15 cellular contexts compared by ENCODE assay signal in the genomic region with DNA sequence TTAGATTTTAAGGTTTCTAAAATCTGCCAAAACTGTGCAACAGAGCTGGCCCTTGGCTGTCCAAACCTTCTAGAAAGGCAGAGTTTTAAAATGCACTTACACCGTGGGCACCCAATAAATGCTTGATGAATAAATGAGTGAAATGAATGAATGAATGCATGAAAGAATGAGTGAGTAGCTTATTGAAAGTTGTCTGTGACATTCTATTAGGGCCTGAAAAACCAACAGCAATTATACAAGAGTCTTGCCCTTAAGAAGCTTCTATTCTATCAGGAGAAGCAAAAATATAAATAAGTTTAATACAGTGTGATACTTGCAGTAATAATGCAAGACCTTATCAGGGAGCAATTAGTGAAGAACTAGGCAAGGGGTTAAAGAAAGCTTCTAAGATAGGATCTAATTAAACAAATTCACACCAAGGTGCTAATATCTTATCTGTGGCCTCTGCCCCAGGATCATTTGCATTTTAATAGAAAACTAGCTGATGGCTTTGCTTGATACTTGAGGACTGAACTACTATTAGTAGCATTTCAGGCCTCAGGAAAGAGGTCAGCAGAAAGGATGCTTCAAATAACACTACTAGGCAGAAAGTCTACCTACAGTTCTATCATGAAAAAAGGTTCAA.
A peak's percentile ranks its signal among the peaks of the same experiment; 100 is the strongest.
DNase-seq lines count a peak whose midpoint lies in the region; ATAC-seq and TF ChIP-seq lines count a peak whose summit lies in the region.
"Had no signal": no experiment of that assay in that cellular context is flagged by ENCODE, and none has a peak within 500 bp of the region (broad histone marks: within the 10 kb centered on the region; RNA-seq: fewer than 3 reads in every experiment).

No MANE protein-coding gene starts in this region.

- H3F3A ChIP-seq in DOHH2 (ENCODE audit: control insufficient read depth, insufficient read depth) = peaks cover 26% of the 10 kb centered on the region

- H3K79me2 ChIP-seq in DOHH2 (ENCODE audit: control insufficient read depth, low read length) = peaks cover 2% of the 10 kb centered on the region; the same call in 1 of the 2 replicates

- TF ChIP-seq CTCF in DOHH2 (IDR thresholded peaks at IDR 0.05; ENCODE audit: low read depth, low read length, poor library complexity, severe bottlenecking) = no peak

- DNase-seq in CD4-positive, alpha-beta memory T cell = no peak
- no peak for DNase-seq in activated T-helper 1 cell treated with anti-CD3 and anti-CD28 coated beads, Interleukin-12 subunit alpha, Interleukin-12 subunit beta, Interleukin-2, Interleukin-4 antibody, amounts not matched to agents 30 ng/mL and 10 ng/mL and 1 ng/mL, durations not matched to agents 14 hours and 24 hours and 36 hours (ENCODE audit: low spot score)
- DNase-seq in GF-D8 (lab: John Stamatoyannopoulos, UW) (no peak), NCI-H1436 treated with DMSO at 0.1 percent for 48 hours (lab: John Stamatoyannopoulos, UW) (no peak)
- DNase-seq: BE2C; CD8-positive, alpha-beta memory T cell; DMS53; GM23248; KG1 had no signal

- no peak overlapping the region for H3K27ac ChIP-seq in CD4-positive, alpha-beta memory T cell (ENCODE audit: low read depth, low read length)
- peak overlapping the region; percentile 95; the same call in 1 of the 2 replicates for H3K27ac ChIP-seq in DOHH2 (ENCODE audit: low read depth, low read length)
- H3K27ac ChIP-seq: A549, C4-2B, GM23248 had no signal

- ATAC-seq in stimulated activated memory B cell treated with anti-CD40 and anti-IgM and Interleukin-4, amounts not matched to agents 10 μg/mL and 1 μg/mL and 100 μg/mL, for 72 hours = no peak
- ATAC-seq: A549, HCT116 had no signal

- no peaks in the 10 kb centered on the region for H3K27me3 Mint-ChIP-seq in CD4-positive, alpha-beta memory T cell
- no peaks in the 10 kb centered on the region for H3K27me3 Mint-ChIP-seq in activated T-helper 1 cell treated with anti-CD3 and anti-CD28 coated beads, Interleukin-12 subunit alpha, Interleukin-12 subunit beta, Interleukin-2, Interleukin-4 antibody, amounts not matched to agents 30 ng/mL and 10 ng/mL and 1 ng/mL, durations not matched to agents 14 hours and 24 hours and 36 hours (ENCODE audit: insufficient read depth)
- H3K27me3 Mint-ChIP-seq in stimulated activated memory B cell treated with anti-CD40 and anti-IgM and Interleukin-4, amounts not matched to agents 10 μg/mL and 1 μg/mL and 100 μg/mL, for 72 hours = no peaks in the 10 kb centered on the region
- H3K27me3 Mint-ChIP-seq: CD8-positive, alpha-beta memory T cell had no signal

- H3K36me3 ChIP-seq in CD4-positive, alpha-beta memory T cell (ENCODE audit: insufficient read depth, low read length) = no peaks in the 10 kb centered on the region
- H3K36me3 ChIP-seq in DOHH2 (ENCODE audit: control insufficient read depth, low read length) = peaks cover 9% of the 10 kb centered on the region
- H3K36me3 ChIP-seq: BE2C had no signal

- no peak overlapping the region for H3K4me3 Mint-ChIP-seq in CD4-positive, alpha-beta memory T cell
- no peak overlapping the region for H3K4me3 Mint-ChIP-seq in activated T-helper 1 cell treated with anti-CD3 and anti-CD28 coated beads, Interleukin-12 subunit alpha, Interleukin-12 subunit beta, Interleukin-2, Interleukin-4 antibody, amounts not matched to agents 30 ng/mL and 10 ng/mL and 1 ng/mL, durations not matched to agents 14 hours and 24 hours and 36 hours
- H3K4me3 Mint-ChIP-seq in stimulated activated memory B cell treated with anti-CD40 and anti-IgM and Interleukin-4, amounts not matched to agents 10 μg/mL and 1 μg/mL and 100 μg/mL, for 72 hours = no peak overlapping the region
- H3K4me3 Mint-ChIP-seq: CD8-positive, alpha-beta memory T cell had no signal

- POLR2A ChIA-PET in CD4-positive, alpha-beta memory T cell (lab: Charles Lee; ENCODE audit: partially characterized antibody) = interaction anchor here (1.0 kb wide), 1 partner anchor 14 kb away, joined by 3 read pairs; no protein-coding TSS in a partner anchor

- CTCF ChIA-PET in CD4-positive, alpha-beta memory T cell (lab: Charles Lee; ENCODE audit: partially characterized antibody) = interaction anchor here (1.0 to 1.3 kb wide), 2 partner anchors 15 to 293 kb away, joined by 3 read pairs; no protein-coding TSS in a partner anchor

- H3K4me1 ChIP-seq in CD4-positive, alpha-beta memory T cell (ENCODE audit: insufficient read depth, low read length) = peaks cover 54% of the 10 kb centered on the region
- peaks cover 76% of the 10 kb centered on the region for H3K4me1 ChIP-seq in DOHH2 (ENCODE audit: control insufficient read depth, low read length)
- H3K4me1 ChIP-seq: BE2C had no signal

- no peaks in the 10 kb centered on the region for H3K27me3 ChIP-seq in CD4-positive, alpha-beta memory T cell (ENCODE audit: insufficient read depth, low read length)
- no peaks in the 10 kb centered on the region for H3K27me3 ChIP-seq in DOHH2 (ENCODE audit: control insufficient read depth, low read length)
- H3K27me3 ChIP-seq: BE2C had no signal

- intact Hi-C loops in CD4-positive, alpha-beta memory T cell (cut with micrococcal nuclease) = no loop called here
- intact Hi-C loops in activated T-helper 1 cell treated with anti-CD3 and anti-CD28 coated beads, Interleukin-12 subunit alpha, Interleukin-12 subunit beta, Interleukin-2, Interleukin-4 antibody, amounts not matched to agents 30 ng/mL and 10 ng/mL and 1 ng/mL, durations not matched to agents 14 hours and 24 hours and 36 hours (cut with micrococcal nuclease) = no loop called here

- peaks cover 52 to 66% (median 54%) of the 10 kb centered on the region in 4 donors for H3K4me1 Mint-ChIP-seq in CD4-positive, alpha-beta memory T cell
- H3K4me1 Mint-ChIP-seq in activated T-helper 1 cell treated with anti-CD3 and anti-CD28 coated beads, Interleukin-12 subunit alpha, Interleukin-12 subunit beta, Interleukin-2, Interleukin-4 antibody, amounts not matched to agents 30 ng/mL and 10 ng/mL and 1 ng/mL, durations not matched to agents 14 hours and 24 hours and 36 hours (ENCODE audit: low read depth) = peaks cover 71% of the 10 kb centered on the region
- H3K4me1 Mint-ChIP-seq in stimulated activated memory B cell treated with anti-CD40 and anti-IgM and Interleukin-4, amounts not matched to agents 10 μg/mL and 1 μg/mL and 100 μg/mL, for 72 hours = peaks cover 67% of the 10 kb centered on the region

- no peaks in the 10 kb centered on the region for H3K9me2 ChIP-seq in DOHH2 (replicated peaks; ENCODE audit: control insufficient read depth, low read length)

- peaks cover 18 to 21% of the 10 kb centered on the region in 2 donors for H3K36me3 Mint-ChIP-seq in CD4-positive, alpha-beta memory T cell
- peaks cover 35% of the 10 kb centered on the region for H3K36me3 Mint-ChIP-seq in activated T-helper 1 cell treated with anti-CD3 and anti-CD28 coated beads, Interleukin-12 subunit alpha, Interleukin-12 subunit beta, Interleukin-2, Interleukin-4 antibody, amounts not matched to agents 30 ng/mL and 10 ng/mL and 1 ng/mL, durations not matched to agents 14 hours and 24 hours and 36 hours (ENCODE audit: low read depth)
- peaks cover 42% of the 10 kb centered on the region for H3K36me3 Mint-ChIP-seq in stimulated activated memory B cell treated with anti-CD40 and anti-IgM and Interleukin-4, amounts not matched to agents 10 μg/mL and 1 μg/mL and 100 μg/mL, for 72 hours

- no peaks in the 10 kb centered on the region for H3K9me3 Mint-ChIP-seq in CD4-positive, alpha-beta memory T cell
- peaks cover 5% of the 10 kb centered on the region for H3K9me3 Mint-ChIP-seq in activated T-helper 1 cell treated with anti-CD3 and anti-CD28 coated beads, Interleukin-12 subunit alpha, Interleukin-12 subunit beta, Interleukin-2, Interleukin-4 antibody, amounts not matched to agents 30 ng/mL and 10 ng/mL and 1 ng/mL, durations not matched to agents 14 hours and 24 hours and 36 hours
- no peaks in the 10 kb centered on the region for H3K9me3 Mint-ChIP-seq in stimulated activated memory B cell treated with anti-CD40 and anti-IgM and Interleukin-4, amounts not matched to agents 10 μg/mL and 1 μg/mL and 100 μg/mL, for 72 hours
- H3K9me3 Mint-ChIP-seq: CD8-positive, alpha-beta memory T cell; IgD-negative memory B cell had no signal

- H3K4me2 ChIP-seq in DOHH2 (ENCODE audit: low read length) = peak overlapping the region; percentile 61
- H3K4me2 ChIP-seq: A549 had no signal

- H3K9me3 ChIP-seq in CD4-positive, alpha-beta memory T cell (ENCODE audit: control insufficient read depth in 1 of 2, low read length in 2 of 2) = no peaks in the 10 kb centered on the region
- H3K9me3 ChIP-seq in DOHH2 (ENCODE audit: control insufficient read depth, insufficient read depth, low read length) = no peaks in the 10 kb centered on the region
- H3K9me3 ChIP-seq: A549, BE2C had no signal

- no peaks in the 10 kb centered on the region for H4K20me1 ChIP-seq in DOHH2 (ENCODE audit: control insufficient read depth, insufficient read depth, low read depth, low read length)

- H3K27ac Mint-ChIP-seq in CD4-positive, alpha-beta memory T cell = peak overlapping the region in 4 of 7 donors; percentile 5 to 54 (median 36)
- H3K27ac Mint-ChIP-seq in activated T-helper 1 cell treated with anti-CD3 and anti-CD28 coated beads, Interleukin-12 subunit alpha, Interleukin-12 subunit beta, Interleukin-2, Interleukin-4 antibody, amounts not matched to agents 30 ng/mL and 10 ng/mL and 1 ng/mL, durations not matched to agents 14 hours and 24 hours and 36 hours = peak overlapping the region; percentile 7
- H3K27ac Mint-ChIP-seq in stimulated activated memory B cell treated with anti-CD40 and anti-IgM and Interleukin-4, amounts not matched to agents 10 μg/mL and 1 μg/mL and 100 μg/mL, for 72 hours = peak overlapping the region; percentile 84
- H3K27ac Mint-ChIP-seq: IgD-negative memory B cell had no signal

- H3K4me3 ChIP-seq in CD4-positive, alpha-beta memory T cell (ENCODE audit: low read length in 2 of 2) = no peak overlapping the region
- H3K4me3 ChIP-seq in DOHH2 (ENCODE audit: low read length) = peak overlapping the region; percentile 3; the same call in 1 of the 2 replicates
- H3K4me3 ChIP-seq: A549, GM23248 had no signal

Comparison
In these comparisons a context has a peak if more than half of its experiments do, and no peak if none do; other contexts are left out.
1. H3K27ac Mint-ChIP-seq: peak in every context shown above with its lines; median percentile 84 in stimulated activated memory B cell treated with anti-CD40 and anti-IgM and Interleukin-4, amounts not matched to agents 10 μg/mL and 1 μg/mL and 100 μg/mL, for 72 hours; 36 in CD4-positive, alpha-beta memory T cell; 7 in activated T-helper 1 cell treated with anti-CD3 and anti-CD28 coated beads, Interleukin-12 subunit alpha, Interleukin-12 subunit beta, Interleukin-2, Interleukin-4 antibody, amounts not matched to agents 30 ng/mL and 10 ng/mL and 1 ng/mL, durations not matched to agents 14 hours and 24 hours and 36 hours.